Comparison of ENCODE assay signal across 10 cellular contexts in genomic region chr1:161180643-161181042, GRCh38. TPM values are rescaled to one million over a fixed set of nuclear protein-coding genes. Genes with fewer than 3 reads are reported as not detected.
DNase-seq lines count a peak whose midpoint lies in the region; ATAC-seq and TF ChIP-seq lines count a peak whose summit lies in the region.
"Had no signal": no experiment of that assay in that cellular context is flagged by ENCODE, and none has a peak within 500 bp of the region (broad histone marks: within the 10 kb centered on the region; RNA-seq: fewer than 3 reads in every experiment).

No MANE protein-coding gene starts in this region.

- ATAC-seq in GM19467 (IDR thresholded peaks at IDR 0.05; ENCODE audit: unreplicated experiment) (no peak), HG03039 (IDR thresholded peaks at IDR 0.05; ENCODE audit: unreplicated experiment) (no peak)

- H3K36me3 Mint-ChIP-seq in activated naive CD4-positive, alpha-beta T cell treated with anti-CD3 and anti-CD28 coated beads, Interleukin-2, amount 10 ng/mL, durations not matched to agents 7 days and 5 days: peaks cover 23% of the 10 kb centered on the region
- no peaks in the 10 kb centered on the region for H3K36me3 Mint-ChIP-seq in progenitor cell of endocrine pancreas (ENCODE audit: insufficient read depth)

- H3F3A ChIP-seq in smooth muscle cell (ENCODE audit: low read depth): no peaks in the 10 kb centered on the region

- H2AFZ ChIP-seq in smooth muscle cell (ENCODE audit: low read depth): no peak overlapping the region

- H3K27ac ChIP-seq in smooth muscle cell (ENCODE audit: low read depth): no peak overlapping the region

- no peaks in the 10 kb centered on the region for H4K20me1 ChIP-seq in smooth muscle cell (ENCODE audit: low read depth)

- peak overlapping the region; percentile 81 for H3K27ac Mint-ChIP-seq in activated naive CD4-positive, alpha-beta T cell treated with anti-CD3 and anti-CD28 coated beads, Interleukin-2, amount 10 ng/mL, durations not matched to agents 7 days and 5 days
- H3K27ac Mint-ChIP-seq in progenitor cell of endocrine pancreas: no peak overlapping the region

- 73% methylated on average over 1 of the region's 1 CpG for whole genome bisulfite sequencing in smooth muscle cell (ENCODE audit: low lambda C conversion rate)

- TF ChIP-seq CTCF in cardiac fibroblast (IDR thresholded peaks at IDR 0.05; ENCODE audit: low read depth, low read length) (peak; percentile 35), smooth muscle cell (IDR thresholded peaks at IDR 0.05; ENCODE audit: borderline replicate concordance, insufficient read depth, poor library complexity, severe bottlenecking) (peak; percentile 17), progenitor cell of endocrine pancreas (IDR thresholded peaks at IDR 0.05; ENCODE audit: unreplicated experiment) (no peak)

- no peaks in the 10 kb centered on the region for H3K36me3 ChIP-seq in smooth muscle cell (ENCODE audit: low read depth)

- H3K4me2 ChIP-seq in smooth muscle cell: no peak overlapping the region

- CTCF ChIA-PET in activated naive CD4-positive, alpha-beta T cell treated with anti-CD3 and anti-CD28 coated beads, Interleukin-2, amount 10 ng/mL, durations not matched to agents 7 days and 5 days (lab: Charles Lee): interaction anchor here (0.8 to 4.9 kb wide), 16 partner anchors 11 to 202 kb away, joined by 3 to 53 read pairs (median 4); partner anchors contain the start of genes APOA2, CFAP126, PPOX and TOMM40L

- no peaks in the 10 kb centered on the region for H3K27me3 ChIP-seq in smooth muscle cell (ENCODE audit: low read depth)

- no peaks in the 10 kb centered on the region for H3K9me3 ChIP-seq in smooth muscle cell (replicated peaks; ENCODE audit: low read depth)

- H3K4me3 Mint-ChIP-seq in activated naive CD4-positive, alpha-beta T cell treated with anti-CD3 and anti-CD28 coated beads, Interleukin-2, amount 10 ng/mL, durations not matched to agents 7 days and 5 days: no peak overlapping the region
- no peak overlapping the region for H3K4me3 Mint-ChIP-seq in progenitor cell of endocrine pancreas (ENCODE audit: low read depth)

- H3K27me3 Mint-ChIP-seq in activated naive CD4-positive, alpha-beta T cell treated with anti-CD3 and anti-CD28 coated beads, Interleukin-2, amount 10 ng/mL, durations not matched to agents 7 days and 5 days: no peaks in the 10 kb centered on the region
- H3K27me3 Mint-ChIP-seq in progenitor cell of endocrine pancreas: no peaks in the 10 kb centered on the region

- no peak overlapping the region for H3K4me3 ChIP-seq in cardiac fibroblast (replicated peaks in 1 of 2; ENCODE audit: low read depth in 2 of 2, low read length in 2 of 2)
- H3K4me3 ChIP-seq in smooth muscle cell: no peak overlapping the region

- H3K9ac ChIP-seq in smooth muscle cell (ENCODE audit: low read depth): no peak overlapping the region

- H3K9me3 Mint-ChIP-seq in activated naive CD4-positive, alpha-beta T cell treated with anti-CD3 and anti-CD28 coated beads, Interleukin-2, amount 10 ng/mL, durations not matched to agents 7 days and 5 days: no peaks in the 10 kb centered on the region
- H3K9me3 Mint-ChIP-seq in progenitor cell of endocrine pancreas (ENCODE audit: low read depth): no peaks in the 10 kb centered on the region

- DNase-seq in activated naive CD4-positive, alpha-beta T cell treated with anti-CD3 and anti-CD28 coated beads, Interleukin-2, amount 10 ng/mL, durations not matched to agents 7 days and 5 days: no peak
- DNase-seq in activated naive CD4-positive, alpha-beta T cell (lab: John Stamatoyannopoulos, UW): no peak
- peak; percentile 55 for DNase-seq in MV-4-11 (lab: John Stamatoyannopoulos, UW)
- peak; percentile 47 to 55 for DNase-seq in cardiac fibroblast (ENCODE audit: low read depth in 2 of 2)
- no peak for DNase-seq in smooth muscle cell (lab: John Stamatoyannopoulos, UW; ENCODE audit: unreplicated experiment)
- no peak for DNase-seq in progenitor cell of endocrine pancreas (ENCODE audit: low spot score, unreplicated experiment)
- DNase-seq: foreskin melanocyte, NCI-H2081 treated with DMSO at 0.1 percent for 48 hours had no signal

- H3K4me1 ChIP-seq in smooth muscle cell (ENCODE audit: low read depth): peaks cover 7% of the 10 kb centered on the region

- H3K79me2 ChIP-seq in smooth muscle cell (ENCODE audit: low read depth): peaks cover 10% of the 10 kb centered on the region

- H3K4me1 Mint-ChIP-seq in activated naive CD4-positive, alpha-beta T cell treated with anti-CD3 and anti-CD28 coated beads, Interleukin-2, amount 10 ng/mL, durations not matched to agents 7 days and 5 days: peaks cover 85% of the 10 kb centered on the region
- H3K4me1 Mint-ChIP-seq in progenitor cell of endocrine pancreas (ENCODE audit: low read depth): peaks cover 17% of the 10 kb centered on the region

RNA-seq across cellular contexts. Expression of gene B4GALT3, which starts 3.3 kb away (rescaled TPM):
- total RNA-seq in smooth muscle cell (21.4 and 21.9 TPM in 2 replicates), progenitor cell of endocrine pancreas (45.9 and 48.2 TPM in 2 replicates)
- 44.9 and 47.0 TPM in 2 replicates for polyA plus RNA-seq in smooth muscle cell

RNA-seq across cellular contexts. Expression of gene PPOX, which starts 14.4 kb away (rescaled TPM):
- 14.2 and 16.5 TPM in 2 replicates for total RNA-seq in smooth muscle cell
- 23.8 and 31.6 TPM in 2 replicates for polyA plus RNA-seq in smooth muscle cell
- total RNA-seq in progenitor cell of endocrine pancreas: 50.9 and 56.5 TPM in 2 replicates

RNA-seq across cellular contexts. Expression of gene ADAMTS4, which starts 18.2 kb away (rescaled TPM):
- total RNA-seq in smooth muscle cell (11.5 and 17.1 TPM in 2 replicates), progenitor cell of endocrine pancreas (0.22 and 0.24 TPM in 2 replicates)
- 17.7 and 28.3 TPM in 2 replicates for polyA plus RNA-seq in smooth muscle cell

RNA-seq across cellular contexts. Expression of gene USP21, which starts 21.3 kb away (rescaled TPM):
- total RNA-seq in smooth muscle cell (6.9 and 10.7 TPM in 2 replicates), progenitor cell of endocrine pancreas (48.8 and 51.1 TPM in 2 replicates)
- 25.4 and 30.8 TPM in 2 replicates for polyA plus RNA-seq in smooth muscle cell

RNA-seq across cellular contexts. Expression of gene NDUFS2, which starts 21.5 kb away (rescaled TPM):
- total RNA-seq in smooth muscle cell (54.3 and 58.1 TPM in 2 replicates), progenitor cell of endocrine pancreas (98.2 and 103 TPM in 2 replicates)
- polyA plus RNA-seq in smooth muscle cell: 136 and 139 TPM in 2 replicates

Comparison
In these comparisons a context has a peak if more than half of its experiments do, and no peak if none do; other contexts are left out.
1. DNase-seq: peak in MV-4-11 (single experiment) and cardiac fibroblast (2 of 2); none in activated naive CD4-positive, alpha-beta T cell treated with anti-CD3 and anti-CD28 coated beads, Interleukin-2, amount 10 ng/mL, durations not matched to agents 7 days and 5 days (single experiment), activated naive CD4-positive, alpha-beta T cell (0 of 4), smooth muscle cell (single experiment) and progenitor cell of endocrine pancreas (single experiment).
2. RNA of gene ADAMTS4, which starts 18.2 kb away (total RNA-seq): 11.5 to 17.1 TPM in smooth muscle cell; 0.22 to 0.24 TPM in progenitor cell of endocrine pancreas; every median in the first group is over 10 times any median in the second.